Comparison of ENCODE assay signal across 19 cellular contexts in the genomic region with DNA sequence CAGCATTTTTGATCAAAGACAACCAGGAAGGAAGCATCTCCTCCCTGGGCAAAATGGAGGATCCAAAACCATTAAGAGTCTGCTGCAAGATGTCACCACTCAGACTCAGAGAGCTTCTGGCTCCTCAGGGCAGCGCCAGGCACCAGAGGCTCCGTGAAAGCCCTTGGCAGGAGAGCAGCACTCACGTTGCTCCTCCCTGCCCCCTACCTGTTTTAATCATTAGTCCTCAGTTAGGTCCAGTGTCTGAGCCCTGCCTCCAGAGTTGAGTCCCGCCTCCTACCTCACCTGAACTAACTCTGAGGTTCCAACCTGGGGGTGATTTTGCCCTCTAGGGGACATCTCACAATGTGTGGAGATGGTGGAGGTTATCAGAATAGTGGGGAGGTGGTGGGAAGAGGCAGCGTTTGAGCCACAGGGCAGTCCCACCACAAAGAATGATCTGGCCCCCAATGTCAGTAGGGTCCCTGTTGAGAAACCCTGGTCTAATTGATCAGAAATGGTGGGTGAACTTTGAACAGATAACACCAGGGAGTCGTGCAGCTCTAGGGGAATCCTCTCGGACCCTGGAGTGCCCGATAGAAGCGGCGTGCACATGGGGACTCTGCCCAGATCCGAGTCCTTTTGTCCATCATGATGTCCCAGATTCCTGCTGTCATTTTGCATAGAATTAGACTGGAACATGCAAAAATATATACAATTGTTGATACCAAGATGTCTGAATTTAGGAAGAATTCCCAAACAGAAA.
DNase-seq lines count a peak whose midpoint lies in the region; ATAC-seq and TF ChIP-seq lines count a peak whose summit lies in the region.
"Had no signal": no experiment of that assay in that cellular context is flagged by ENCODE, and none has a peak within 500 bp of the region (broad histone marks: within the 10 kb centered on the region; RNA-seq: fewer than 3 reads in every experiment).

No MANE protein-coding gene starts in this region.

- in situ Hi-C loops in IMR-90 (cut with MboI; ENCODE audit: low sequenced_read_pairs): no loop called here

- 0 out of 2 replicates have a peak, but pooled peaks cover 8% of the 10 kb centered on the region for H3K9me1 ChIP-seq in IMR-90 (ENCODE audit: insufficient read depth, low read length)

- BruUV-seq in IMR-90 (replicated peaks; lab: Mats Ljungman, UMichigan): no TSS peak

- no peak overlapping the region for H2BK15ac ChIP-seq in IMR-90 (ENCODE audit: low read depth, low read length)

- peak overlapping the region; percentile 27; the same call in 1 of the 2 replicates for H3K27ac ChIP-seq in IMR-90 (ENCODE audit: insufficient read depth, low read length)
- no peak overlapping the region for H3K27ac ChIP-seq in osteoblast (ENCODE audit: low read depth, low read length)

- H3K9ac ChIP-seq in IMR-90 (ENCODE audit: low read depth, low read length): no peak overlapping the region

- H2BK5ac ChIP-seq in IMR-90 (ENCODE audit: low read depth, low read length, poor library complexity, severe bottlenecking): no peak overlapping the region

- H2BK120ac ChIP-seq in IMR-90 (ENCODE audit: low read depth, low read length): no peak overlapping the region

- H3K56ac ChIP-seq in IMR-90 (ENCODE audit: extremely low read depth, insufficient read depth, low read length): no peak overlapping the region

- TF ChIP-seq RAD21 in IMR-90 (IDR thresholded peaks at IDR 0.05; ENCODE audit: low read length): no peak

- WGBS in IMR-90 (ENCODE audit: extremely low coverage in 2 of 2, insufficient read length in 1 of 2), 2 experiments: no CpG with 5 or more reads among the region's 11 CpGs

- H3K36me3 Mint-ChIP-seq in activated T-cell treated with anti-CD3 and anti-CD28 coated beads, Interleukin-2, amount 50 U/mL, for 72 hours (ENCODE audit: insufficient read depth in 2 of 2): no peaks in the 10 kb centered on the region
- H3K36me3 Mint-ChIP-seq: CD4-positive, CD25-positive, alpha-beta regulatory T cell had no signal

- H4K8ac ChIP-seq in IMR-90 (ENCODE audit: low read depth in 2 of 2, low read length in 2 of 2): no peak overlapping the region

- H3K9me3 Mint-ChIP-seq in activated T-cell treated with anti-CD3 and anti-CD28 coated beads, Interleukin-2, amount 50 U/mL, for 72 hours: no peaks in the 10 kb centered on the region
- H3K9me3 Mint-ChIP-seq: CD4-positive, CD25-positive, alpha-beta regulatory T cell; HFFc6 had no signal

- no peak overlapping the region; the same call in 1 of the 2 replicates for H3K18ac ChIP-seq in IMR-90 (ENCODE audit: low read depth, low read length)

- no peak overlapping the region; the same call in 1 of the 2 replicates for H4K5ac ChIP-seq in IMR-90 (ENCODE audit: low read depth, low read length)

- no peak overlapping the region for H3K4me3 ChIP-seq in IMR-90 (ENCODE audit: insufficient read depth, low read depth, low read length)
- no peak overlapping the region for H3K4me3 ChIP-seq in osteoblast (ENCODE audit: insufficient read depth, low read length)
- H3K4me3 ChIP-seq: MG63 had no signal

- DNase-seq in ELF-1 (ENCODE audit: low read depth, low spot score) (peak; percentile 28), IMR-90 (no peak), iPS DF 4.7 (ENCODE audit: extremely low read depth, low spot score) (peak; percentile 3), osteoblast (ENCODE audit: insufficient read length, low spot score, missing footprints) (peak; percentile 50), HT-29 (ENCODE audit: low spot score) (no peak), NCI-H187 (lab: John Stamatoyannopoulos, UW) (no peak)
- no peak for DNase-seq in activated T-cell treated with anti-CD3 and anti-CD28 coated beads, Interleukin-2, amount 50 U/mL, for 72 hours
- DNase-seq: AML-193; CD4-positive, CD25-positive, alpha-beta regulatory T cell; DMS79; GF-D8; HFFc6; KG1; NCI-H1105 treated with DMSO at 0.1 percent for 48 hours; NCI-H2029; NCI-H2227 treated with DMSO at 0.1 percent for 48 hours; NCI-H524 treated with DMSO at 0.1 percent for 48 hours; NK-92 treated with Interleukin-12 subunit alpha and Interleukin-12 subunit beta, amount 100 ng/mL, for 24 hours had no signal

- no peaks in the 10 kb centered on the region for H3K79me2 ChIP-seq in osteoblast (ENCODE audit: insufficient read depth, low read length)

- H4K20me1 ChIP-seq in IMR-90 (ENCODE audit: insufficient read depth, low read length) (no peaks in the 10 kb centered on the region), osteoblast (ENCODE audit: insufficient read depth, low read length) (no peaks in the 10 kb centered on the region)

- H3K4me1 Mint-ChIP-seq in activated T-cell treated with anti-CD3 and anti-CD28 coated beads, Interleukin-2, amount 50 U/mL, for 72 hours (ENCODE audit: low read depth): peaks cover 4% of the 10 kb centered on the region

- TF ChIP-seq CTCF in IMR-90 (conservative IDR thresholded peaks at IDR 0.05; ENCODE audit: low read depth, low read length) (no peak), osteoblast (IDR thresholded peaks at IDR 0.05; ENCODE audit: extremely low read depth, low read depth, low read length) (no peak)

- no peak overlapping the region for H2AFZ ChIP-seq in IMR-90 (replicated peaks; ENCODE audit: low read length, poor library complexity)
- no peak overlapping the region for H2AFZ ChIP-seq in osteoblast (ENCODE audit: low read length)

- no peak overlapping the region for H2AK5ac ChIP-seq in IMR-90 (ENCODE audit: low read depth, low read length)

- peaks cover 41% of the 10 kb centered on the region for H3K27me3 Mint-ChIP-seq in activated T-cell treated with anti-CD3 and anti-CD28 coated beads, Interleukin-2, amount 50 U/mL, for 72 hours (ENCODE audit: low read depth)

- H3K4me1 ChIP-seq in IMR-90 (ENCODE audit: control insufficient read depth, insufficient read depth, low read length) (peaks cover 25% of the 10 kb centered on the region), osteoblast (ENCODE audit: insufficient read depth, low read length) (peaks cover 42% of the 10 kb centered on the region)

- no peak for TF ChIP-seq POLR2A in IMR-90 (IDR thresholded peaks at IDR 0.05; ENCODE audit: low read depth, low read length)

- no peaks in the 10 kb centered on the region for H3K9me3 ChIP-seq in IMR-90 (ENCODE audit: control insufficient read depth, insufficient read depth, low read length)
- no peaks in the 10 kb centered on the region for H3K9me3 ChIP-seq in osteoblast (ENCODE audit: low read depth, low read length)
- H3K9me3 ChIP-seq: MG63 had no signal

- no peak overlapping the region for H3K4ac ChIP-seq in IMR-90 (ENCODE audit: low read depth, low read length)

- H3K27me3 ChIP-seq in IMR-90 (ENCODE audit: control insufficient read depth, insufficient read depth, low read length): peaks cover 2% of the 10 kb centered on the region; the same call in 1 of the 2 replicates
- H3K27me3 ChIP-seq in osteoblast (ENCODE audit: insufficient read depth, low read length): no peaks in the 10 kb centered on the region
- H3K27me3 ChIP-seq: MG63 had no signal

- no peak overlapping the region for H3K4me2 ChIP-seq in IMR-90 (ENCODE audit: low read depth, low read length)
- no peak overlapping the region for H3K4me2 ChIP-seq in osteoblast (ENCODE audit: insufficient read depth, low read length)

- no peak overlapping the region for H3K23ac ChIP-seq in IMR-90 (ENCODE audit: low read depth, low read length)

- no peaks in the 10 kb centered on the region for H3K79me1 ChIP-seq in IMR-90 (ENCODE audit: low read depth in 1 of 2, low read length in 2 of 2)

- no peaks in the 10 kb centered on the region for H3K36me3 ChIP-seq in IMR-90 (ENCODE audit: control insufficient read depth, insufficient read depth, low read length)
- no peaks in the 10 kb centered on the region for H3K36me3 ChIP-seq in osteoblast (ENCODE audit: insufficient read depth, low read length)
- H3K36me3 ChIP-seq: MG63 had no signal

- H3K14ac ChIP-seq in IMR-90 (replicated peaks; ENCODE audit: low read depth, low read length): no peak overlapping the region

- dilution Hi-C loops in IMR-90 (cut with HindIII; ENCODE audit: low sequenced_read_pairs, unreplicated experiment): no loop called here

- H3K4me3 Mint-ChIP-seq in activated T-cell treated with anti-CD3 and anti-CD28 coated beads, Interleukin-2, amount 50 U/mL, for 72 hours: no peak overlapping the region
- H3K4me3 Mint-ChIP-seq: CD4-positive, CD25-positive, alpha-beta regulatory T cell; HFFc6 had no signal

- no peak overlapping the region for H2BK20ac ChIP-seq in IMR-90 (ENCODE audit: low read depth, low read length)

- POLR2A ChIA-PET in IMR-90 (lab: Charles Lee; ENCODE audit: unreplicated experiment): no interaction called here

- no peak overlapping the region for H2AK9ac ChIP-seq in IMR-90 (replicated peaks; ENCODE audit: low read depth, low read length, poor library complexity)

- ATAC-seq in IMR-90 (ENCODE audit: low read depth): no peak
- ATAC-seq in activated T-cell treated with anti-CD3 and anti-CD28 coated beads, Interleukin-2, amount 50 U/mL, for 72 hours (replicated peaks in 1 of 2): no peak

- intact Hi-C loops in IMR-90 (cut with micrococcal nuclease): no loop called here

- CTCF ChIA-PET in IMR-90 (lab: Yijun Ruan, JAX): interaction anchor here (0.6 kb wide), 1 partner anchor 144 kb away, joined by 3 read pairs; no protein-coding TSS in a partner anchor

- H4K91ac ChIP-seq in IMR-90 (ENCODE audit: insufficient read depth, low read depth, low read length): no peak overlapping the region

- no peak overlapping the region for H3K27ac Mint-ChIP-seq in activated T-cell treated with anti-CD3 and anti-CD28 coated beads, Interleukin-2, amount 50 U/mL, for 72 hours
- H3K27ac Mint-ChIP-seq: CD4-positive, CD25-positive, alpha-beta regulatory T cell; HFFc6 had no signal

TF ChIP-seq in IMR-90, 13 proteins besides CTCF, POLR2A, EP300 and RAD21 (continues in another document):
- TF ChIP-seq BHLHE40 (IDR thresholded peaks at IDR 0.05; ENCODE audit: low read depth, low read length) (no peak), CHD1 (IDR thresholded peaks at IDR 0.05; ENCODE audit: low read depth, low read length) (no peak), SMC3 (IDR thresholded peaks at IDR 0.05; ENCODE audit: low read depth, low read length) (no peak), FOS (IDR thresholded peaks at IDR 0.05; ENCODE audit: low read depth, low read length) (no peak), MAZ (IDR thresholded peaks at IDR 0.05; ENCODE audit: borderline replicate concordance, low read depth, low read length) (no peak)
- TF ChIP-seq, protein P1, sequence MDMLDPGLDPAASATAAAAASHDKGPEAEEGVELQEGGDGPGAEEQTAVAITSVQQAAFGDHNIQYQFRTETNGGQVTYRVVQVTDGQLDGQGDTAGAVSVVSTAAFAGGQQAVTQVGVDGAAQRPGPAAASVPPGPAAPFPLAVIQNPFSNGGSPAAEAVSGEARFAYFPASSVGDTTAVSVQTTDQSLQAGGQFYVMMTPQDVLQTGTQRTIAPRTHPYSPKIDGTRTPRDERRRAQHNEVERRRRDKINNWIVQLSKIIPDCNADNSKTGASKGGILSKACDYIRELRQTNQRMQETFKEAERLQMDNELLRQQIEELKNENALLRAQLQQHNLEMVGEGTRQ (IDR thresholded peaks at IDR 0.05; ENCODE audit: low read depth, low read length): no peak

Comparison
In these comparisons a context has a peak if more than half of its experiments do, and no peak if none do; other contexts are left out.
1. DNase-seq: peak in ELF-1 (single experiment), iPS DF 4.7 (single experiment) and osteoblast (single experiment); none in IMR-90 (single experiment), HT-29 (single experiment), NCI-H187 (0 of 2) and activated T-cell treated with anti-CD3 and anti-CD28 coated beads, Interleukin-2, amount 50 U/mL, for 72 hours (0 of 2).